8 cellular contexts compared by ENCODE assay signal in genomic region chr6:54921891-54922290, GRCh38.
"Had no signal": no experiment of that assay in that cellular context is flagged by ENCODE, and none has a peak within 500 bp of the region (broad histone marks: within the 10 kb centered on the region; RNA-seq: fewer than 3 reads in every experiment).

No MANE protein-coding gene starts in this region.

- H3K4me3 ChIP-seq: GM23338, K562 had no signal

- H3K4me2 ChIP-seq: GM23338 had no signal

- FAIRE-seq: H1, H54, HTR-8/SVneo, K562 had no signal

- H2AFZ ChIP-seq: GM23338 had no signal

- DNase-seq: H9, HCEC 1CT, IMR-90 had no signal
